In genomic region chr5:2751592-2752021, GRCh38 we compare ENCODE assay signal across 10 cellular contexts. TPM values are rescaled to one million over a fixed set of nuclear protein-coding genes. Genes with fewer than 3 reads are reported as not detected.
DNase-seq lines count a peak whose midpoint lies in the region; ATAC-seq and TF ChIP-seq lines count a peak whose summit lies in the region.
"Had no signal": no experiment of that assay in that cellular context is flagged by ENCODE, and none has a peak within 500 bp of the region (broad histone marks: within the 10 kb centered on the region; RNA-seq: fewer than 3 reads in every experiment).

Gene IRX2, minus strand, starts transcription at chr5:2751677. Its CDS starts 264 bp downstream, at chr5:2751413.

- no peak within 1 kb of the TSS for H3K27ac ChIP-seq in H9 (ENCODE audit: insufficient read length, low read depth, low read length)
- no peak within 1 kb of the TSS for H3K27ac ChIP-seq in PC-3 (ENCODE audit: low read length)

- H3K27me3 ChIP-seq in H9 (ENCODE audit: insufficient read depth, low read length) (peaks cover 20% of the 10 kb centered on the region; the same call in 1 of the 2 replicates), PC-3 (ENCODE audit: low read length) (no peaks in the 10 kb centered on the region)

- H3K4me3 Mint-ChIP-seq in H9, result peak within 1 kb of the TSS; percentile 86 to 88
- no peak within 1 kb of the TSS for H3K4me3 Mint-ChIP-seq in activated T-cell treated with anti-CD3 and anti-CD28 coated beads, Interleukin-2, amount 50 U/mL, for 4 hours

- H3K9me3 ChIP-seq in H9 (ENCODE audit: control insufficient read depth, low read depth, low read length), result no peaks in the 10 kb centered on the region
- H3K9me3 ChIP-seq in PC-3 (ENCODE audit: low read length), result no peaks in the 10 kb centered on the region

- H4K91ac ChIP-seq in H9 (ENCODE audit: insufficient read length, low read depth, low read length), result no peak within 1 kb of the TSS

- H3K4me1 Mint-ChIP-seq in H9, result peaks cover 41 to 49% of the 10 kb centered on the region in 2 experiments
- peaks cover 13% of the 10 kb centered on the region for H3K4me1 Mint-ChIP-seq in activated T-cell treated with anti-CD3 and anti-CD28 coated beads, Interleukin-2, amount 50 U/mL, for 4 hours (ENCODE audit: low read depth)

- H3K4ac ChIP-seq in H9 (ENCODE audit: low read depth, low read length), result 0 out of 2 replicates have a peak within 1 kb of the TSS, but pooled peaks have one; percentile 34

- no peaks in the 10 kb centered on the region for H3K36me3 ChIP-seq in PC-3 (ENCODE audit: low read depth, low read length)

- H4K8ac ChIP-seq in H9 (replicated peaks; ENCODE audit: insufficient read length, low read depth, low read length), result no peak within 1 kb of the TSS

- CTCF ChIA-PET in PC-3 (lab: Charles Lee), result no interaction called here

- H2BK20ac ChIP-seq in H9 (ENCODE audit: low read depth, low read length, poor library complexity, severe bottlenecking), result no peak within 1 kb of the TSS

- peak within 1 kb of the TSS; percentile 61 for H3T11ph ChIP-seq in H9 (ENCODE audit: low read length)

- no peaks in the 10 kb centered on the region; the same call in 1 of the 2 replicates for H3K79me2 ChIP-seq in H9 (ENCODE audit: insufficient read depth, low read length)
- peaks cover 25% of the 10 kb centered on the region for H3K79me2 ChIP-seq in PC-3 (ENCODE audit: low read length)

- H3K18ac ChIP-seq in H9 (ENCODE audit: insufficient read length, low read depth, low read length), result peak within 1 kb of the TSS; percentile 95

- DNase-seq in H9, result peak; percentile 95
- peak; percentile 92 for DNase-seq in PC-3
- peak; percentile 95 for DNase-seq in fibroblast of mammary gland (ENCODE audit: low read depth)
- DNase-seq in nucleus accumbens (lab: John Stamatoyannopoulos, UW), result peak in 50 of 56 donors; percentile 7 to 91 (median 71)
- no peak for DNase-seq in activated T-cell treated with anti-CD3 and anti-CD28 coated beads, Interleukin-2, amount 50 U/mL, for 4 hours
- no peak for DNase-seq in effector CD8-positive, alpha-beta T cell (lab: John Stamatoyannopoulos, UW)
- DNase-seq: naive B cell had no signal

- H4K20me1 ChIP-seq in H9 (ENCODE audit: control insufficient read depth, insufficient read depth, insufficient read length), result no peaks in the 10 kb centered on the region
- H4K20me1 ChIP-seq in PC-3 (ENCODE audit: low read length), result peaks cover 7% of the 10 kb centered on the region; the same call in 1 of the 2 replicates

- H3K36me3 Mint-ChIP-seq in H9 (ENCODE audit: insufficient read depth in 1 of 3, low read depth in 3 of 3), result peaks cover 11 to 34% (median 27%) of the 10 kb centered on the region in 3 experiments
- no peaks in the 10 kb centered on the region for H3K36me3 Mint-ChIP-seq in activated T-cell treated with anti-CD3 and anti-CD28 coated beads, Interleukin-2, amount 50 U/mL, for 4 hours (ENCODE audit: insufficient read depth)

- H3K9ac ChIP-seq in H9 (ENCODE audit: extremely low read depth, insufficient read length, low read length) (peak within 1 kb of the TSS; percentile 85), PC-3 (ENCODE audit: low read length) (peak within 1 kb of the TSS; percentile 65)

- H4K5ac ChIP-seq in H9 (ENCODE audit: insufficient read length, low read depth, low read length), result no peak within 1 kb of the TSS

- no peak within 1 kb of the TSS for H2BK15ac ChIP-seq in H9 (ENCODE audit: low read depth, low read length)

- TF ChIP-seq CTCF in H9 (conservative IDR thresholded peaks at IDR 0.05), result no peak
- TF ChIP-seq CTCF in PC-3 (conservative IDR thresholded peaks at IDR 0.05; ENCODE audit: low read depth, low read length), result no peak
- TF ChIP-seq CTCF in fibroblast of mammary gland (conservative IDR thresholded peaks at IDR 0.05; ENCODE audit: control insufficient read depth, insufficient read depth, low read depth, low read length), result no peak

- H2AFZ ChIP-seq in H9 (ENCODE audit: low read length) (no peak within 1 kb of the TSS), PC-3 (ENCODE audit: low read length) (peak within 1 kb of the TSS; percentile 82)

- no peak within 1 kb of the TSS for H3K23ac ChIP-seq in H9 (ENCODE audit: insufficient read length, low read depth, low read length)

- H3K27me3 Mint-ChIP-seq in H9 (ENCODE audit: low read depth), result peaks cover 53% of the 10 kb centered on the region
- peaks cover 59% of the 10 kb centered on the region for H3K27me3 Mint-ChIP-seq in activated T-cell treated with anti-CD3 and anti-CD28 coated beads, Interleukin-2, amount 50 U/mL, for 4 hours (ENCODE audit: low read depth)

- H3F3A ChIP-seq in PC-3 (ENCODE audit: low read length, unreplicated experiment), result no peaks in the 10 kb centered on the region

- peak within 1 kb of the TSS; percentile 95 for H3K14ac ChIP-seq in H9 (ENCODE audit: insufficient read depth, low read length)

- peak; percentile 81 for ATAC-seq in PC-3
- no peak for ATAC-seq in activated T-cell treated with anti-CD3 and anti-CD28 coated beads, Interleukin-2, amount 50 U/mL, for 4 hours
- ATAC-seq in HG03521 (IDR thresholded peaks at IDR 0.05; ENCODE audit: unreplicated experiment), result no peak
- ATAC-seq in GM19463 (IDR thresholded peaks at IDR 0.05; ENCODE audit: unreplicated experiment), result no peak
- ATAC-seq: K562 had no signal

- peak within 1 kb of the TSS; percentile 70 for H3K4me2 ChIP-seq in H9 (ENCODE audit: insufficient read depth, insufficient read length, low read length)
- peak within 1 kb of the TSS; percentile 96 for H3K4me2 ChIP-seq in PC-3 (ENCODE audit: low read length)

- H2BK5ac ChIP-seq in H9 (ENCODE audit: insufficient read length, low read length), result no peak within 1 kb of the TSS

- no CpG with 5 or more reads among the region's 53 CpGs for WGBS in H9 (ENCODE audit: extremely low coverage, insufficient read length, low lambda C conversion rate)

- H3K79me1 ChIP-seq in H9 (ENCODE audit: insufficient read depth, low read depth, low read length, poor library complexity, severe bottlenecking), result no peaks in the 10 kb centered on the region

- H3K9me3 Mint-ChIP-seq in H9, result peaks cover 4 to 5% of the 10 kb centered on the region in 2 experiments; a peak in 3 of 5 replicates
- peaks cover 3% of the 10 kb centered on the region for H3K9me3 Mint-ChIP-seq in activated T-cell treated with anti-CD3 and anti-CD28 coated beads, Interleukin-2, amount 50 U/mL, for 4 hours

- peak within 1 kb of the TSS; percentile 71 for H3K4me3 ChIP-seq in PC-3 (ENCODE audit: low read length)
- H3K4me3 ChIP-seq in fibroblast of mammary gland (ENCODE audit: control insufficient read depth, low read depth, low read length), result peak within 1 kb of the TSS; percentile 62
- H3K4me3 ChIP-seq: K562 had no signal

- no peak within 1 kb of the TSS for H2BK120ac ChIP-seq in H9 (ENCODE audit: low read depth, low read length, poor library complexity, severe bottlenecking)

- H3K9me2 ChIP-seq in PC-3 (replicated peaks; ENCODE audit: low read length), result no peaks in the 10 kb centered on the region

- H3K4me1 ChIP-seq in H9 (ENCODE audit: insufficient read depth, low read length), result no peaks in the 10 kb centered on the region; the same call in 1 of the 2 replicates
- H3K4me1 ChIP-seq in PC-3 (ENCODE audit: insufficient read depth, low read length), result peaks cover 17% of the 10 kb centered on the region; the same call in 1 of the 2 replicates

- BruUV-seq in PC-3 (replicated peaks; lab: Mats Ljungman, UMichigan), result no TSS peak

- no peak within 1 kb of the TSS for H2AK5ac ChIP-seq in H9 (ENCODE audit: insufficient read length, low read length)

- H2BK12ac ChIP-seq in H9 (ENCODE audit: insufficient read length, low read depth, low read length), result no peak within 1 kb of the TSS

- peaks cover 43% of the 10 kb centered on the region for H3K23me2 ChIP-seq in H9 (ENCODE audit: insufficient read length, low read depth, low read length, poor library complexity, severe bottlenecking)

- no peak within 1 kb of the TSS for H3K56ac ChIP-seq in H9 (ENCODE audit: insufficient read length, low read depth, low read length)

- POLR2A ChIA-PET in PC-3 (lab: Charles Lee; ENCODE audit: unreplicated experiment), result no interaction called here

- H3K27ac Mint-ChIP-seq in H9, result peak within 1 kb of the TSS in 2 of 3 experiments; percentile 68 to 82; a peak in 2 of 7 replicates

- intact Hi-C loops in PC-3 (cut with micrococcal nuclease), result no loop called here

RNA-seq across cellular contexts. Expression of gene IRX2, which starts in this region (rescaled TPM):
- 91.6 and 94.4 TPM in 2 replicates for total RNA-seq in H9 (2021)
- 10.4 and 13.2 TPM in 2 replicates for total RNA-seq in PC-3 (2014; rRNA removed)
- total RNA-seq in activated T-cell treated with anti-CD3 and anti-CD28 coated beads, Interleukin-2, amount 50 U/mL, for 4 hours, result under 1 TPM in 2 of 3 donors, not detected in 1; 0.13 to 0.14 TPM

Comparison
In these comparisons a context has a peak if more than half of its experiments do, and no peak if none do; other contexts are left out.
1. DNase-seq: peak in H9 (single experiment), PC-3 (single experiment), fibroblast of mammary gland (single experiment) and nucleus accumbens (50 of 56); none in activated T-cell treated with anti-CD3 and anti-CD28 coated beads, Interleukin-2, amount 50 U/mL, for 4 hours (single experiment) and effector CD8-positive, alpha-beta T cell (single experiment).